1 cellular context compared by ENCODE assay signal in genomic region chr20:22536956-22537756, GRCh38.
A peak's percentile ranks its signal among the peaks of the same experiment; 100 is the strongest.
TF ChIP-seq lines count a peak whose summit lies in the region.

No MANE protein-coding gene starts in this region.

TF ChIP-seq in HepG2, 621 proteins besides CTCF, POLR2A, EP300 and RAD21 (continued from another document):
- TF ChIP-seq POGK (CRISPR knock-in tag; conservative IDR thresholded peaks at IDR 0.05) (no peak), ZNF607 (CRISPR knock-in tag; IDR thresholded peaks at IDR 0.05; ENCODE audit: borderline replicate concordance) (0 out of 2 replicates have a peak, but pooled peaks have one; percentile 19), ARID5B (CRISPR knock-in tag; IDR thresholded peaks at IDR 0.05) (peak; percentile 77; the same call in 1 of the 2 replicates), TEAD3 (CRISPR knock-in tag; optimal IDR thresholded peaks at IDR 0.05; ENCODE audit: borderline replicate concordance) (peak; percentile 46), NFKB2 (CRISPR knock-in tag; IDR thresholded peaks at IDR 0.05; ENCODE audit: borderline replicate concordance) (no peak), ZNF331 (CRISPR knock-in tag; IDR thresholded peaks at IDR 0.05) (peak; percentile 43; the same call in 1 of the 2 replicates), HNF4G (IDR thresholded peaks at IDR 0.05; ENCODE audit: borderline replicate concordance, low read depth, low read length) (no peak), HNF4G (CRISPR knock-in tag; IDR thresholded peaks at IDR 0.05; ENCODE audit: borderline replicate concordance, low read depth) (no peak), ZNF580 (CRISPR knock-in tag; IDR thresholded peaks at IDR 0.05; ENCODE audit: borderline replicate concordance, low read depth) (no peak), UBTF (CRISPR knock-in tag; IDR thresholded peaks at IDR 0.05) (no peak), ISX (CRISPR knock-in tag; conservative IDR thresholded peaks at IDR 0.05) (0 out of 2 replicates have a peak, but pooled peaks have one; percentile 57), ATRX (CRISPR knock-in tag; IDR thresholded peaks at IDR 0.05; ENCODE audit: borderline replicate concordance) (no peak), PRDM15 (CRISPR knock-in tag; IDR thresholded peaks at IDR 0.05) (no peak), NBN (conservative IDR thresholded peaks at IDR 0.05) (no peak)
